ENCODE assay signal across 8 cellular contexts in genomic region chr17:17694229-17695081, GRCh38. TPM values are rescaled to one million over a fixed set of nuclear protein-coding genes. Genes with fewer than 3 reads are reported as not detected.
A peak's percentile ranks its signal among the peaks of the same experiment; 100 is the strongest.
DNase-seq lines count a peak whose midpoint lies in the region; ATAC-seq, FAIRE-seq and TF ChIP-seq lines count a peak whose summit lies in the region.

No MANE protein-coding gene starts in this region.

- no peaks in the 10 kb centered on the region for H3K36me3 ChIP-seq in colonic mucosa
- no peaks in the 10 kb centered on the region for H3K36me3 ChIP-seq in left lung

- H3K27me3 ChIP-seq in colonic mucosa = no peaks in the 10 kb centered on the region
- no peaks in the 10 kb centered on the region for H3K27me3 ChIP-seq in left lung

- H3K27ac ChIP-seq in colonic mucosa = peak overlapping the region; percentile 95
- peak overlapping the region; percentile 96 to 98 for H3K27ac ChIP-seq in left lung

- DNase-seq in GM12891 (ENCODE audit: insufficient read length, low spot score) (peak; percentile 74), NCI-H2227 treated with DMSO at 0.1 percent for 48 hours (lab: John Stamatoyannopoulos, UW) (peak; percentile 32), colonic mucosa (peak; percentile 76), left lung (peak; percentile 74 to 90), COLO829 (ENCODE audit: low spot score) (no peak)
- peak; percentile 72 for DNase-seq in activated CD4-positive, alpha-beta T cell treated with anti-CD3 and anti-CD28 coated beads for 48 hours
- DNase-seq in stimulated activated CD4-positive, alpha-beta T cell treated with anti-CD3 and anti-CD28 coated beads, Interleukin-2, amount 100 ng/mL, for 4 hours (ENCODE audit: low read depth) = peak; percentile 66

- H3K9ac ChIP-seq in colonic mucosa (ENCODE audit: low read depth in 2 of 2, low read length in 2 of 2) = peak overlapping the region; percentile 91 to 97

- H3K9me3 ChIP-seq in colonic mucosa (no peaks in the 10 kb centered on the region), left lung (no peaks in the 10 kb centered on the region)

- peak overlapping the region; percentile 71 for H3K4me3 ChIP-seq in colonic mucosa
- peak overlapping the region; percentile 72 to 83 for H3K4me3 ChIP-seq in left lung

- peak; percentile 54 for TF ChIP-seq POLR2A in GM12891 (IDR thresholded peaks at IDR 0.05; ENCODE audit: low read depth, low read length)

- intact Hi-C loops in colonic mucosa (cut with DNase I) = no loop called here
- intact Hi-C loops in left lung (cut with DNase I) = no loop called here

- peak; percentile 90 for FAIRE-seq in GM12891 (lab: Jason Lieb, UNC)

- no peak for TF ChIP-seq CTCF in colonic mucosa (IDR thresholded peaks at IDR 0.05)
- no peak for TF ChIP-seq CTCF in left lung (IDR thresholded peaks at IDR 0.05)

- ATAC-seq in HG02623 (IDR thresholded peaks at IDR 0.05; ENCODE audit: unreplicated experiment) (peak; percentile 59), left lung (peak; percentile 70)

- peaks cover 45% of the 10 kb centered on the region for H3K4me1 ChIP-seq in colonic mucosa
- H3K4me1 ChIP-seq in left lung = peaks cover 56 to 87% of the 10 kb centered on the region in 2 donors

TF ChIP-seq in GM12891, 5 proteins besides CTCF, POLR2A, EP300 and RAD21:
- TF ChIP-seq POLR2AphosphoS5 (IDR thresholded peaks at IDR 0.05; ENCODE audit: low read depth, low read length) = peak; percentile 17; the same call in 1 of the 2 replicates
- no peak for TF ChIP-seq PAX5 (IDR thresholded peaks at IDR 0.05; ENCODE audit: insufficient read depth, low read length, severe bottlenecking)
- 0 out of 2 replicates have a peak, but pooled peaks have one; percentile 0 for TF ChIP-seq SPI1 (IDR thresholded peaks at IDR 0.05; ENCODE audit: low read depth, low read length)

RNA-seq across cellular contexts. Expression of gene RAI1, which starts 13.2 kb away (rescaled TPM):
- polyA plus RNA-seq in GM12891 (2012; ENCODE audit: low read depth, missing spikeins) = 7.1 TPM
- total RNA-seq in colonic mucosa (10 to 100 TPM; 21.8 to 24.5 TPM), left lung (10 to 100 TPM; 31.5 to 31.7 TPM)
